ENCODE assay signal across 9 cellular contexts in genomic region chr2:224847961-224848850, GRCh38.
DNase-seq lines count a peak whose midpoint lies in the region; ATAC-seq, FAIRE-seq and TF ChIP-seq lines count a peak whose summit lies in the region.
"Had no signal": no experiment of that assay in that cellular context is flagged by ENCODE, and none has a peak within 500 bp of the region (broad histone marks: within the 10 kb centered on the region; RNA-seq: fewer than 3 reads in every experiment).

No MANE protein-coding gene starts in this region.

- H3K36me3 ChIP-seq in psoas muscle (ENCODE audit: insufficient read depth in 1 of 2, low read depth in 1 of 2): no peaks in the 10 kb centered on the region

- 40 to 68% (median 48%) methylated on average over 7 of the region's 7 CpGs for WGBS in psoas muscle, 3 donors

- no peak overlapping the region for H3K4me3 ChIP-seq in dorsolateral prefrontal cortex
- no peak overlapping the region for H3K4me3 ChIP-seq in psoas muscle
- H3K4me3 ChIP-seq: K562 had no signal

- peak; percentile 94 for FAIRE-seq in H54 (lab: Jason Lieb, UNC)
- FAIRE-seq: K562 had no signal

- intact Hi-C loops in dorsolateral prefrontal cortex (cut with DNase I) (no loop called here), psoas muscle (cut with DNase I) (no loop called here)

- H3K27ac ChIP-seq in dorsolateral prefrontal cortex (peak overlapping the region in 56 of 59 donors; percentile 2 to 86 (median 54)), psoas muscle (no peak overlapping the region)

- no peaks in the 10 kb centered on the region for H3K9me3 ChIP-seq in psoas muscle

- no peaks in the 10 kb centered on the region for H3K4me1 ChIP-seq in psoas muscle

- ATAC-seq in psoas muscle (peak; percentile 54 to 72 (median 60)), HG03521 (IDR thresholded peaks at IDR 0.05; ENCODE audit: unreplicated experiment) (no peak), HG03432 (IDR thresholded peaks at IDR 0.05; ENCODE audit: unreplicated experiment) (no peak), GM19395 (IDR thresholded peaks at IDR 0.05; ENCODE audit: unreplicated experiment) (no peak), HG03565 (IDR thresholded peaks at IDR 0.05; ENCODE audit: unreplicated experiment) (no peak)
- ATAC-seq: K562 had no signal

- TF ChIP-seq CTCF in dorsolateral prefrontal cortex (IDR thresholded peaks at IDR 0.05 in 54 of 56, conservative IDR thresholded peaks at IDR 0.05 in 2 of 56; ENCODE audit: low read depth in 1 of 56, partially characterized antibody in 56 of 56) (no peak), psoas muscle (IDR thresholded peaks at IDR 0.05) (no peak)

- no peak for TF ChIP-seq POLR2A in H54 (IDR thresholded peaks at IDR 0.05; ENCODE audit: low read depth, low read length)

- DNase-seq in H54 (ENCODE audit: insufficient read length, low spot score): peak; percentile 53
- peak; percentile 52 for DNase-seq in NCI-H345 treated with DMSO at 0.1 percent for 48 hours (lab: John Stamatoyannopoulos, UW; ENCODE audit: unreplicated experiment)
- peak in 2 of 10 donors; percentile 27 to 62 for DNase-seq in dorsolateral prefrontal cortex
- no peak for DNase-seq in psoas muscle

- H3K27me3 ChIP-seq in dorsolateral prefrontal cortex (no peaks in the 10 kb centered on the region), psoas muscle (ENCODE audit: insufficient read depth in 3 of 3, low read length in 2 of 3) (no peaks in the 10 kb centered on the region)

Comparison
In these comparisons a context has a peak if more than half of its experiments do, and no peak if none do; other contexts are left out.
1. DNase-seq: peak in H54 (single experiment) and NCI-H345 treated with DMSO at 0.1 percent for 48 hours (single experiment); none in psoas muscle (0 of 2).
2. ATAC-seq: peak in psoas muscle (4 of 4); none in HG03521 (single experiment), HG03432 (single experiment), GM19395 (single experiment) and HG03565 (single experiment).